8 cellular contexts compared by ENCODE assay signal in the genomic region with DNA sequence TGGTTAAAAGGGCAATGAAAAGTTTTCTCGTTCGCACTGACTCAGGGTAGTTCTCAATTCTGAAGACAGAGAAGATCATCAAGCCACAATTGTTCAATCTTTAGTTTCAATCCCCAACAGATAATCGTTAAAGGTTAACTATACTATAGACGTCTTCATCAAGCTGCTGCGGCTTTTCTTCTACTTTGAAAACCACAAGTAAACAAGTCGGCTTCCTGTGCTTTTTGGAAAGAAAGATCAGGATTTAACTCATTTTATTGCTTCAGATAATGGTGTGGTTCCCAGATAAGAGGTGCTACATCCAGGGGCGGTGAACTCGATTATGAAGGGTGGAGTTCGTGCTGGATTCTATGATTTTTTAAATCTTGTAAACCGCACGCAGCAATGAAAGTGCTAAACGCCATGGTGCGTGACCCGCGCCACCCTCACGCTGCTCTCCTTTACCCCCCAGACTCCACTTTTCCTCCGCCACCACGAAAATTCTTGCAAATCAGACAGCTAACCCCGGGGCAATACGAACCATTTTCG. TPM values are rescaled to one million over a fixed set of nuclear protein-coding genes. Genes with fewer than 3 reads are reported as not detected.
A peak's percentile ranks its signal among the peaks of the same experiment; 100 is the strongest.
DNase-seq lines count a peak whose midpoint lies in the region; ATAC-seq, FAIRE-seq and TF ChIP-seq lines count a peak whose summit lies in the region.

No MANE protein-coding gene starts in this region.

- peak overlapping the region; percentile 82 to 86 (median 83) for H3K4me3 Mint-ChIP-seq in T-cell

- H3K4me1 Mint-ChIP-seq in T-cell = peaks cover 10 to 26% (median 17%) of the 10 kb centered on the region in 3 donors

- no peaks in the 10 kb centered on the region for H3K9me3 Mint-ChIP-seq in T-cell

- no peaks in the 10 kb centered on the region for H3K9me3 ChIP-seq in skeletal muscle satellite cell (replicated peaks; ENCODE audit: low read length)

- no peak for TF ChIP-seq CTCF in D721Med (IDR thresholded peaks at IDR 0.05; ENCODE audit: insufficient read depth, missing control alignments)

- TF ChIP-seq POLR2A in H54 (IDR thresholded peaks at IDR 0.05; ENCODE audit: low read depth, low read length) = no peak

- peak overlapping the region in 1 of 2 donors; percentile 51 for H3K27ac Mint-ChIP-seq in T-cell

- H3K27me3 Mint-ChIP-seq in T-cell = peaks cover 33 to 46% of the 10 kb centered on the region in 2 donors

- H3K36me3 ChIP-seq in skeletal muscle satellite cell (ENCODE audit: insufficient read depth, low read length) = no peaks in the 10 kb centered on the region

- peaks cover 33% of the 10 kb centered on the region for H3K27me3 ChIP-seq in skeletal muscle satellite cell (ENCODE audit: control insufficient read depth, insufficient read depth, low read length)

- peak; percentile 37 for DNase-seq in D721Med (ENCODE audit: insufficient read length, low spot score)
- peak in 3 of 34 experiments; percentile 3 to 20 (median 4) for DNase-seq in T-cell
- peak; percentile 71 for DNase-seq in glomerular visceral epithelial cell (ENCODE audit: extremely low spot score)
- no peak for DNase-seq in GM03348 (ENCODE audit: low spot score)
- no peak for DNase-seq in H54 (ENCODE audit: insufficient read length, low spot score)

- CTCF ChIA-PET in T-cell (lab: Charles Lee) = no interaction called here

- no peak for FAIRE-seq in D721Med (lab: Jason Lieb, UNC)
- FAIRE-seq in H54 (lab: Jason Lieb, UNC) = no peak

- H3K4me1 ChIP-seq in skeletal muscle satellite cell (ENCODE audit: control insufficient read depth, insufficient read depth, low read length) = peaks cover 7% of the 10 kb centered on the region

- no peaks in the 10 kb centered on the region for H3K36me3 Mint-ChIP-seq in T-cell

- POLR2A ChIA-PET in T-cell (lab: Charles Lee) = no interaction called here

- ATAC-seq in GM19372 (IDR thresholded peaks at IDR 0.05; ENCODE audit: low read depth, unreplicated experiment) = peak; percentile 43
- ATAC-seq in HG03432 (IDR thresholded peaks at IDR 0.05; ENCODE audit: unreplicated experiment) = peak; percentile 62
- peak in 3 of 4 experiments; percentile 16 to 47 (median 22) for ATAC-seq in T-cell (replicated peaks in 1 of 4)

- H3K4me2 ChIP-seq in skeletal muscle satellite cell (ENCODE audit: low read length) = peak overlapping the region; percentile 87

- peak overlapping the region; percentile 97 for H3K4me3 ChIP-seq in skeletal muscle satellite cell (ENCODE audit: low read length)

- peak overlapping the region; percentile 67 for H3K9ac ChIP-seq in skeletal muscle satellite cell (ENCODE audit: low read depth, low read length)

RNA-seq across cellular contexts. Expression of a gene that starts 0.5 kb away (rescaled TPM):
- total RNA-seq in T-cell = 1 to 10 TPM; 1.9 to 7.2 (median 3.6) TPM
- 13.9 and 14.0 TPM in 2 replicates for total RNA-seq in skeletal muscle satellite cell (2012; rRNA removed)

Comparison
In these comparisons a context has a peak if more than half of its experiments do, and no peak if none do; other contexts are left out.
1. DNase-seq: peak in D721Med (single experiment) and glomerular visceral epithelial cell (single experiment); none in GM03348 (single experiment) and H54 (single experiment).
2. Peak in every context shown above with its lines, with median percentiles within 50 percentile points of each other: ATAC-seq.